12 cellular contexts compared by ENCODE assay signal in the genomic region with DNA sequence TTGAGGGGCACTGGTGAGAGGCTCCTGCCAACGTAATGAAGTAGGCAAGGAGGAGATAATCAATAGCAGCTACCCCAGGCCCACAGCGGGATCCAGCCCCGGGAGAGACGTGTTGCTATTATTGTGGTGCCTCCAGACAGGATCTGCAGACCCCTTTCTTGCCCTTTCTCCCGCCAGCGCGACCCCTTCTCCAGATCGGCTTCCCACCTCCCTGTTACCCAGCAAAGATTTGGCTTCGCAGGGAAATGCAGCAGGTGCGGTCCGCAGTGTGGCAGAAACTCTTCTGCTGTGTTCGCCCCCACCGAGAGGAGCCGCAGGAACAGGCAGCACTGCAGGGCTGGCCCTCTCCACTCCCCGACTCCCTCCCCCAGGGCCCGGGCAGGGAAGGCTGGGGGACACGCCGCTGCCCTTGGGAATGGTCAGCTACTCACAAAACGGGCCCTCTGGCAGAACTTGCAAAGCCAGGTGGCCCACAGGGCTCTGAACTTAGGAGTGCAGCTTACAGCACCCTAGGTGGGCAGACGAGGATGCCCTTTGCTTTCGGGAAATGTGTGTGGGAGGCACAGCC. TPM values are rescaled to one million over a fixed set of nuclear protein-coding genes. Genes with fewer than 3 reads are reported as not detected.
DNase-seq lines count a peak whose midpoint lies in the region; ATAC-seq and TF ChIP-seq lines count a peak whose summit lies in the region.
"Had no signal": no experiment of that assay in that cellular context is flagged by ENCODE, and none has a peak within 500 bp of the region (broad histone marks: within the 10 kb centered on the region; RNA-seq: fewer than 3 reads in every experiment).

No MANE protein-coding gene starts in this region.

- H3K4me3 ChIP-seq in SK-N-SH (ENCODE audit: low read depth in 2 of 2, low read length in 1 of 2), result no peak overlapping the region
- peak overlapping the region; percentile 22 for H3K4me3 ChIP-seq in iPS-18c (ENCODE audit: insufficient read depth, low read depth, low read length)

- POLR2A ChIA-PET in SK-N-SH (lab: Yijun Ruan, JAX), result no interaction called here
- POLR2A ChIA-PET in activated CD8-positive, alpha-beta T cell treated with anti-CD3 and anti-CD28 coated beads, Interleukin-2, amount 10 ng/mL, durations not matched to agents 7 days and 5 days (lab: Charles Lee), result no interaction called here

- TF ChIP-seq RAD21 in SK-N-SH (IDR thresholded peaks at IDR 0.05; ENCODE audit: low read length), result no peak

- no peak for ATAC-seq in SK-N-SH treated with all-trans-retinoic acid at 6 μM for 48 hours
- no peak for ATAC-seq in activated CD8-positive, alpha-beta T cell treated with anti-CD3 and anti-CD28 coated beads, Interleukin-2, amount 10 ng/mL, durations not matched to agents 7 days and 5 days
- no peak for ATAC-seq in stimulated activated effector memory CD8-positive, alpha-beta T cell treated with anti-CD3 and anti-CD28 coated beads, Interleukin-12 subunit alpha, Interleukin-12 subunit beta, amount 100 ng/mL, for 72 hours

- no peaks in the 10 kb centered on the region for H4K20me1 ChIP-seq in SK-N-SH (ENCODE audit: insufficient read depth)

- H3K4me1 Mint-ChIP-seq in activated CD8-positive, alpha-beta T cell treated with anti-CD3 and anti-CD28 coated beads, Interleukin-2, amount 10 ng/mL, durations not matched to agents 7 days and 5 days (ENCODE audit: low read depth), result peaks cover 25% of the 10 kb centered on the region
- H3K4me1 Mint-ChIP-seq in stimulated activated effector memory CD8-positive, alpha-beta T cell treated with anti-CD3 and anti-CD28 coated beads, Interleukin-12 subunit alpha, Interleukin-12 subunit beta, amount 100 ng/mL, for 72 hours, result peaks cover 47% of the 10 kb centered on the region

- H3K79me2 ChIP-seq in SK-N-SH (ENCODE audit: insufficient read depth), result no peaks in the 10 kb centered on the region

- H3K36me3 Mint-ChIP-seq in activated CD8-positive, alpha-beta T cell treated with anti-CD3 and anti-CD28 coated beads, Interleukin-2, amount 10 ng/mL, durations not matched to agents 7 days and 5 days (ENCODE audit: low read depth), result no peaks in the 10 kb centered on the region
- H3K36me3 Mint-ChIP-seq in stimulated activated effector memory CD8-positive, alpha-beta T cell treated with anti-CD3 and anti-CD28 coated beads, Interleukin-12 subunit alpha, Interleukin-12 subunit beta, amount 100 ng/mL, for 72 hours, result no peaks in the 10 kb centered on the region

- H3K27me3 ChIP-seq in SK-N-SH (ENCODE audit: insufficient read depth), result peaks cover 60% of the 10 kb centered on the region

- DNase-seq in SK-N-SH, result peak; percentile 38
- DNase-seq in activated CD8-positive, alpha-beta T cell treated with anti-CD3 and anti-CD28 coated beads, Interleukin-2, amount 10 ng/mL, durations not matched to agents 7 days and 5 days, result no peak
- no peak for DNase-seq in stimulated activated effector memory CD8-positive, alpha-beta T cell treated with anti-CD3 and anti-CD28 coated beads, Interleukin-12 subunit alpha, Interleukin-12 subunit beta, amount 100 ng/mL, for 72 hours (ENCODE audit: low spot score in 2 of 2)
- DNase-seq in NCI-H2107 treated with DMSO at 0.1 percent for 48 hours (lab: John Stamatoyannopoulos, UW; ENCODE audit: unreplicated experiment), result no peak
- no peak for DNase-seq in NCI-H774 (lab: John Stamatoyannopoulos, UW)
- DNase-seq in MV-4-11 (lab: John Stamatoyannopoulos, UW), result no peak
- DNase-seq: NCI-H1048 had no signal

- TF ChIP-seq EP300 in SK-N-SH (IDR thresholded peaks at IDR 0.05; ENCODE audit: borderline replicate concordance in 1 of 2, low read depth in 1 of 2, low read length in 1 of 2), result no peak

- TF ChIP-seq CTCF in SK-N-SH (IDR thresholded peaks at IDR 0.05), result no peak

- no peak overlapping the region for H3K27ac Mint-ChIP-seq in activated CD8-positive, alpha-beta T cell treated with anti-CD3 and anti-CD28 coated beads, Interleukin-2, amount 10 ng/mL, durations not matched to agents 7 days and 5 days
- no peak overlapping the region for H3K27ac Mint-ChIP-seq in stimulated activated effector memory CD8-positive, alpha-beta T cell treated with anti-CD3 and anti-CD28 coated beads, Interleukin-12 subunit alpha, Interleukin-12 subunit beta, amount 100 ng/mL, for 72 hours

- H3K9me3 ChIP-seq in SK-N-SH, result no peaks in the 10 kb centered on the region
- H3K9me3 ChIP-seq in iPS-18c (ENCODE audit: control insufficient read depth, insufficient read depth, low read length), result no peaks in the 10 kb centered on the region

- H3K9me2 ChIP-seq in SK-N-SH, result no peaks in the 10 kb centered on the region

- H3K9me3 Mint-ChIP-seq in activated CD8-positive, alpha-beta T cell treated with anti-CD3 and anti-CD28 coated beads, Interleukin-2, amount 10 ng/mL, durations not matched to agents 7 days and 5 days (ENCODE audit: insufficient read depth), result no peaks in the 10 kb centered on the region
- no peaks in the 10 kb centered on the region for H3K9me3 Mint-ChIP-seq in stimulated activated effector memory CD8-positive, alpha-beta T cell treated with anti-CD3 and anti-CD28 coated beads, Interleukin-12 subunit alpha, Interleukin-12 subunit beta, amount 100 ng/mL, for 72 hours

- H3K36me3 ChIP-seq in SK-N-SH (replicated peaks in 1 of 2; ENCODE audit: control insufficient read depth in 1 of 2, insufficient read depth in 2 of 2, low read length in 1 of 2), result no peaks in the 10 kb centered on the region

- WGBS in SK-N-SH (ENCODE audit: low lambda C conversion rate), result 13% methylated on average over 18 of the region's 21 CpGs

- peaks cover 59% of the 10 kb centered on the region for H3K27me3 Mint-ChIP-seq in activated CD8-positive, alpha-beta T cell treated with anti-CD3 and anti-CD28 coated beads, Interleukin-2, amount 10 ng/mL, durations not matched to agents 7 days and 5 days (ENCODE audit: low read depth)

- H3K4me2 ChIP-seq in SK-N-SH, result no peak overlapping the region

- peak overlapping the region; percentile 52 for H3K4me3 Mint-ChIP-seq in activated CD8-positive, alpha-beta T cell treated with anti-CD3 and anti-CD28 coated beads, Interleukin-2, amount 10 ng/mL, durations not matched to agents 7 days and 5 days
- H3K4me3 Mint-ChIP-seq in stimulated activated effector memory CD8-positive, alpha-beta T cell treated with anti-CD3 and anti-CD28 coated beads, Interleukin-12 subunit alpha, Interleukin-12 subunit beta, amount 100 ng/mL, for 72 hours, result peak overlapping the region; percentile 78

- H3K4me1 ChIP-seq in SK-N-SH (ENCODE audit: control insufficient read depth in 1 of 2, insufficient read depth in 2 of 2, low read depth in 1 of 2, low read length in 1 of 2), result peaks cover 0 to 10% of the 10 kb centered on the region in 2 experiments; a peak in 2 of 4 replicates

- H3K9ac ChIP-seq in SK-N-SH, result no peak overlapping the region

- H3F3A ChIP-seq in SK-N-SH (replicated peaks; ENCODE audit: insufficient read depth), result no peaks in the 10 kb centered on the region

- CTCF ChIA-PET in SK-N-SH (lab: Yijun Ruan, JAX), result interaction anchor here (1.3 to 11.6 kb wide), 10 partner anchors 10 to 174 kb away, joined by 4 to 97 read pairs (median 14); no protein-coding TSS in a partner anchor
- CTCF ChIA-PET in activated CD8-positive, alpha-beta T cell treated with anti-CD3 and anti-CD28 coated beads, Interleukin-2, amount 10 ng/mL, durations not matched to agents 7 days and 5 days (lab: Charles Lee), result interaction anchor here (0.7 to 7.5 kb wide), 9 partner anchors 9 to 175 kb away, joined by 3 to 47 read pairs (median 4); no protein-coding TSS in a partner anchor

- no peak overlapping the region for H2AFZ ChIP-seq in SK-N-SH (ENCODE audit: low read depth)

- H3K27ac ChIP-seq in SK-N-SH (ENCODE audit: low read depth in 2 of 2, low read length in 1 of 2), result no peak overlapping the region
- H3K27ac ChIP-seq: skin epidermis had no signal

TF ChIP-seq in SK-N-SH, 30 proteins besides CTCF, POLR2A, EP300 and RAD21:
- no peak for TF ChIP-seq FOSL2 (IDR thresholded peaks at IDR 0.05; ENCODE audit: borderline replicate concordance, low read depth)
- no peak for TF ChIP-seq NRF1 (IDR thresholded peaks at IDR 0.05; ENCODE audit: low read depth, low read length)
- no peak for TF ChIP-seq MXI1 (IDR thresholded peaks at IDR 0.05; ENCODE audit: low read depth, low read length)
- no peak for TF ChIP-seq RXRA (IDR thresholded peaks at IDR 0.05; ENCODE audit: borderline replicate concordance, low read depth)
- TF ChIP-seq NFIC (IDR thresholded peaks at IDR 0.05; ENCODE audit: borderline replicate concordance), result no peak
- TF ChIP-seq SIN3A (IDR thresholded peaks at IDR 0.05; ENCODE audit: borderline replicate concordance, low read depth, low read length), result no peak

TF ChIP-seq in SK-N-SH treated with all-trans-retinoic acid at 6 μM for 48 hours, 23 proteins besides CTCF, POLR2A, EP300 and RAD21 (continues in another document):
- TF ChIP-seq ZC3H10 (CRISPR knock-in tag; IDR thresholded peaks at IDR 0.05) (no peak), ESRRG (CRISPR knock-in tag; IDR thresholded peaks at IDR 0.05) (no peak), RARB (CRISPR knock-in tag; IDR thresholded peaks at IDR 0.05) (no peak), GLIS3 (CRISPR knock-in tag; IDR thresholded peaks at IDR 0.05) (no peak), ARNTL (CRISPR knock-in tag; IDR thresholded peaks at IDR 0.05; ENCODE audit: borderline replicate concordance, low read depth) (no peak), ZNF565 (CRISPR knock-in tag; conservative IDR thresholded peaks at IDR 0.05; ENCODE audit: low read depth) (no peak), OSR1 (CRISPR knock-in tag; IDR thresholded peaks at IDR 0.05) (no peak), ZFP30 (CRISPR knock-in tag; IDR thresholded peaks at IDR 0.05) (no peak), ZNF8 (CRISPR knock-in tag; IDR thresholded peaks at IDR 0.05) (no peak)
- TF ChIP-seq, protein P1, sequence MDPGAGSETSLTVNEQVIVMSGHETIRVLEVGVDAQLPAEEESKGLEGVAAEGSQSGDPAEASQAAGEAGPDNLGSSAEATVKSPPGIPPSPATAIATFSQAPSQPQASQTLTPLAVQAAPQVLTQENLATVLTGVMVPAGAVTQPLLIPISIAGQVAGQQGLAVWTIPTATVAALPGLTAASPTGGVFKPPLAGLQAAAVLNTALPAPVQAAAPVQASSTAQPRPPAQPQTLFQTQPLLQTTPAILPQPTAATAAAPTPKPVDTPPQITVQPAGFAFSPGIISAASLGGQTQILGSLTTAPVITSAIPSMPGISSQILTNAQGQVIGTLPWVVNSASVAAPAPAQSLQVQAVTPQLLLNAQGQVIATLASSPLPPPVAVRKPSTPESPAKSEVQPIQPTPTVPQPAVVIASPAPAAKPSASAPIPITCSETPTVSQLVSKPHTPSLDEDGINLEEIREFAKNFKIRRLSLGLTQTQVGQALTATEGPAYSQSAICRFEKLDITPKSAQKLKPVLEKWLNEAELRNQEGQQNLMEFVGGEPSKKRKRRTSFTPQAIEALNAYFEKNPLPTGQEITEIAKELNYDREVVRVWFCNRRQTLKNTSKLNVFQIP (CRISPR knock-in tag; IDR thresholded peaks at IDR 0.05; ENCODE audit: borderline replicate concordance, low read depth), result no peak

RNA-seq across cellular contexts. Expression of a gene that starts 1.6 kb away (rescaled TPM):
- polyA plus RNA-seq in SK-N-SH (2012; rRNA removed), result not detected in 2 replicates
- not detected in 2 replicates for polyA plus RNA-seq in SK-N-SH (2012; cell fraction: cytosol; rRNA removed)
- polyA plus RNA-seq in SK-N-SH (2012; cell fraction: nucleus; rRNA removed), result not detected in 2 replicates
- total RNA-seq in activated CD8-positive, alpha-beta T cell treated with anti-CD3 and anti-CD28 coated beads, Interleukin-2, amount 10 ng/mL, durations not matched to agents 7 days and 5 days, result 1 to 10 TPM; 1.4 to 2.2 TPM
- total RNA-seq: A172, kidney epithelial cell had no signal
